1 cellular context compared by ENCODE assay signal in genomic region chr19:35118268-35119026, GRCh38.
TF ChIP-seq lines count a peak whose summit lies in the region.

No MANE protein-coding gene starts in this region.

TF ChIP-seq in GM23338, 12 proteins besides CTCF, POLR2A, EP300 and RAD21:
- TF ChIP-seq POLR2AphosphoS5 (IDR thresholded peaks at IDR 0.05; ENCODE audit: low read depth) (no peak), ZNF114 (CRISPR knock-in tag; IDR thresholded peaks at IDR 0.05) (no peak), JUNB (IDR thresholded peaks at IDR 0.05; ENCODE audit: unreplicated experiment) (no peak), REST (IDR thresholded peaks at IDR 0.05; ENCODE audit: unreplicated experiment) (no peak), ZNF462 (CRISPR knock-in tag; IDR thresholded peaks at IDR 0.05) (no peak), ETS1 (IDR thresholded peaks at IDR 0.05) (no peak), STAT1 (IDR thresholded peaks at IDR 0.05; ENCODE audit: unreplicated experiment) (no peak), EZH2 (IDR thresholded peaks at IDR 0.05; ENCODE audit: low read depth, unreplicated experiment) (no peak), EZH2phosphoT487 (IDR thresholded peaks at IDR 0.05; ENCODE audit: unreplicated experiment) (no peak), CREB1 (CRISPR knock-in tag; IDR thresholded peaks at IDR 0.05; ENCODE audit: low read depth) (no peak), ZNF331 (CRISPR knock-in tag; IDR thresholded peaks at IDR 0.05; ENCODE audit: low read depth) (no peak), NANOG (IDR thresholded peaks at IDR 0.05; ENCODE audit: borderline replicate concordance) (no peak)
TF ChIP-seq in GM23338: peak in this region for 0.
